Comparison of ENCODE assay signal across 1 cellular context in genomic region chr3:70000563-70001081, GRCh38.
A peak's percentile ranks its signal among the peaks of the same experiment; 100 is the strongest.
TF ChIP-seq lines count a peak whose summit lies in the region.

No MANE protein-coding gene starts in this region.

TF ChIP-seq in HepG2, 621 proteins besides CTCF, POLR2A, EP300 and RAD21 (continued from another document):
- TF ChIP-seq ETV5 (CRISPR knock-in tag; IDR thresholded peaks at IDR 0.05; ENCODE audit: borderline replicate concordance) (no peak), SOX13 (IDR thresholded peaks at IDR 0.05) (no peak), SOX13 (CRISPR knock-in tag; conservative IDR thresholded peaks at IDR 0.05 in 1 of 2, IDR thresholded peaks at IDR 0.05 in 1 of 2) (peak in 1 of 2 experiments; percentile 63; a peak in 1 of 4 replicates), CEBPB (IDR thresholded peaks at IDR 0.05; ENCODE audit: borderline replicate concordance, low read depth, low read length) (peak; percentile 33; the same call in 1 of the 2 replicates)
